9 cellular contexts compared by ENCODE assay signal in genomic region chr6:106181664-106182418, GRCh38.
DNase-seq lines count a peak whose midpoint lies in the region; ATAC-seq, FAIRE-seq and TF ChIP-seq lines count a peak whose summit lies in the region.
"Had no signal": no experiment of that assay in that cellular context is flagged by ENCODE, and none has a peak within 500 bp of the region (broad histone marks: within the 10 kb centered on the region; RNA-seq: fewer than 3 reads in every experiment).

No MANE protein-coding gene starts in this region.

- peaks cover 19% of the 10 kb centered on the region for H3K4me1 Mint-ChIP-seq in CD8-positive, alpha-beta T cell (ENCODE audit: low read depth)

- DNase-seq in AG20443 (ENCODE audit: low spot score) (peak; percentile 59), HTR-8/SVneo (ENCODE audit: insufficient read length, low spot score) (peak; percentile 62), epithelial cell of prostate (ENCODE audit: low read depth, low spot score) (no peak), NCI-H1092 treated with DMSO at 0.1 percent for 48 hours (lab: John Stamatoyannopoulos, UW) (no peak), esophagus squamous epithelium (lab: John Stamatoyannopoulos, UW) (no peak)
- DNase-seq in CD8-positive, alpha-beta T cell: no peak
- DNase-seq: hypothalamus had no signal

- peaks cover 4 to 58% (median 4%) of the 10 kb centered on the region in 3 donors for H3K4me1 ChIP-seq in esophagus squamous epithelium
- H3K4me1 ChIP-seq in CD8-positive, alpha-beta T cell (ENCODE audit: insufficient read depth, low read length): peaks cover 3% of the 10 kb centered on the region

- no peaks in the 10 kb centered on the region for H3K9me3 Mint-ChIP-seq in CD8-positive, alpha-beta T cell

- TF ChIP-seq POLR2A in esophagus squamous epithelium (IDR thresholded peaks at IDR 0.05): no peak

- FAIRE-seq in HTR-8/SVneo (lab: Jason Lieb, UNC): no peak

- 47% methylated on average over 3 of the region's 3 CpGs for WGBS in esophagus squamous epithelium, 2 donors

- H3K27ac Mint-ChIP-seq in CD8-positive, alpha-beta T cell: no peak overlapping the region

- CTCF ChIA-PET in CD8-positive, alpha-beta T cell (lab: Charles Lee): interaction anchor here (0.5 to 1.6 kb wide), 3 partner anchors 42 to 153 kb away, joined by 3 to 5 read pairs (median 4); no protein-coding TSS in a partner anchor

- H3K4me3 ChIP-seq in esophagus squamous epithelium: no peak overlapping the region
- no peak overlapping the region for H3K4me3 ChIP-seq in CD8-positive, alpha-beta T cell (ENCODE audit: low read depth, low read length)

- ATAC-seq in GM21515 (IDR thresholded peaks at IDR 0.05; ENCODE audit: unreplicated experiment) (peak; percentile 26), GM19328 (IDR thresholded peaks at IDR 0.05; ENCODE audit: unreplicated experiment) (no peak)
- ATAC-seq in CD8-positive, alpha-beta T cell: no peak

- H3K27me3 Mint-ChIP-seq in CD8-positive, alpha-beta T cell (ENCODE audit: low read depth): no peaks in the 10 kb centered on the region

- H3K27ac ChIP-seq in epithelial cell of prostate: peak overlapping the region; percentile 62
- peak overlapping the region in 2 of 4 donors; percentile 5 to 33 for H3K27ac ChIP-seq in esophagus squamous epithelium
- no peak overlapping the region for H3K27ac ChIP-seq in CD8-positive, alpha-beta T cell (ENCODE audit: low read depth, low read length)

- H3K27me3 ChIP-seq in esophagus squamous epithelium: no peaks in the 10 kb centered on the region
- no peaks in the 10 kb centered on the region for H3K27me3 ChIP-seq in CD8-positive, alpha-beta T cell (ENCODE audit: insufficient read depth, low read length)

- intact Hi-C loops in esophagus squamous epithelium (cut with DNase I): no loop called here
- intact Hi-C loops in CD8-positive, alpha-beta T cell (cut with DNase I, micrococcal nuclease): no loop called here

- TF ChIP-seq CTCF in esophagus squamous epithelium (IDR thresholded peaks at IDR 0.05): no peak
- no peak for TF ChIP-seq CTCF in CD8-positive, alpha-beta T cell (IDR thresholded peaks at IDR 0.05)

- POLR2A ChIA-PET in CD8-positive, alpha-beta T cell (lab: Charles Lee): no interaction called here

- no peaks in the 10 kb centered on the region for H3K9me3 ChIP-seq in esophagus squamous epithelium
- no peaks in the 10 kb centered on the region for H3K9me3 ChIP-seq in CD8-positive, alpha-beta T cell (ENCODE audit: low read length)

- H3K4me3 Mint-ChIP-seq in CD8-positive, alpha-beta T cell: no peak overlapping the region

- peaks cover 0 to 9% (median 0%) of the 10 kb centered on the region in 3 donors for H3K36me3 ChIP-seq in esophagus squamous epithelium
- no peaks in the 10 kb centered on the region for H3K36me3 ChIP-seq in CD8-positive, alpha-beta T cell (ENCODE audit: insufficient read depth, low read length)

- H3K36me3 Mint-ChIP-seq in CD8-positive, alpha-beta T cell: peaks cover 13% of the 10 kb centered on the region

Comparison
In these comparisons a context has a peak if more than half of its experiments do, and no peak if none do; other contexts are left out.
1. DNase-seq: peak in AG20443 (single experiment) and HTR-8/SVneo (single experiment); none in epithelial cell of prostate (single experiment), NCI-H1092 treated with DMSO at 0.1 percent for 48 hours (single experiment), esophagus squamous epithelium (single experiment) and CD8-positive, alpha-beta T cell (0 of 7).